ENCODE assay signal across 14 cellular contexts in genomic region chr16:90057738-90058173, GRCh38. TPM values are rescaled to one million over a fixed set of nuclear protein-coding genes. Genes with fewer than 3 reads are reported as not detected.
DNase-seq lines count a peak whose midpoint lies in the region; ATAC-seq and TF ChIP-seq lines count a peak whose summit lies in the region.
"Had no signal": no experiment of that assay in that cellular context is flagged by ENCODE, and none has a peak within 500 bp of the region (broad histone marks: within the 10 kb centered on the region; RNA-seq: fewer than 3 reads in every experiment).

No MANE protein-coding gene starts in this region.

- H3K4me1 ChIP-seq in upper lobe of right lung (no peaks in the 10 kb centered on the region), mesendoderm (ENCODE audit: control insufficient read depth, low read depth, low read length) (no peaks in the 10 kb centered on the region)
- H3K4me1 ChIP-seq: tibial artery had no signal

- H3K27me3 ChIP-seq in upper lobe of right lung (no peaks in the 10 kb centered on the region), mesendoderm (ENCODE audit: insufficient read depth, low read length, poor library complexity) (no peaks in the 10 kb centered on the region)

- no peak overlapping the region for H4K5ac ChIP-seq in mesendoderm (ENCODE audit: low read length)

- WGBS in mesendoderm (ENCODE audit: extremely low coverage, insufficient coverage, low lambda C conversion rate): no CpG with 5 or more reads among the region's 8 CpGs

- H3K4me2 ChIP-seq in mesendoderm (ENCODE audit: low read length): no peak overlapping the region
- H3K4me2 ChIP-seq: KMS-11 had no signal

- H3K79me2 ChIP-seq in mesendoderm (ENCODE audit: control insufficient read depth, insufficient read depth, low read length): no peaks in the 10 kb centered on the region

- no peak overlapping the region for H3K23ac ChIP-seq in mesendoderm (ENCODE audit: low read length)

- H3K4ac ChIP-seq in mesendoderm (ENCODE audit: low read depth, low read length): no peak overlapping the region

- no peaks in the 10 kb centered on the region for H3K9me3 ChIP-seq in upper lobe of right lung

- H3K18ac ChIP-seq in mesendoderm (ENCODE audit: low read length): no peak overlapping the region

- ATAC-seq in upper lobe of right lung (peak; percentile 39), GM21381 (IDR thresholded peaks at IDR 0.05; ENCODE audit: unreplicated experiment) (no peak)

- no peaks in the 10 kb centered on the region for H3K79me1 ChIP-seq in mesendoderm (ENCODE audit: low read length)

- no peak overlapping the region for H4K8ac ChIP-seq in mesendoderm (ENCODE audit: low read depth, low read length)

- H3K27ac ChIP-seq in upper lobe of right lung (no peak overlapping the region), mesendoderm (ENCODE audit: low read depth, low read length) (no peak overlapping the region)
- H3K27ac ChIP-seq: KMS-11, tibial artery had no signal

- H2AK5ac ChIP-seq in mesendoderm (ENCODE audit: low read length): no peak overlapping the region

- H2BK15ac ChIP-seq in mesendoderm (replicated peaks; ENCODE audit: low read depth): no peak overlapping the region

- no peak for TF ChIP-seq POLR2A in erythroblast (IDR thresholded peaks at IDR 0.05; ENCODE audit: low read length)

- no peak overlapping the region for H2BK5ac ChIP-seq in mesendoderm (ENCODE audit: low read length)

- H3K4me3 ChIP-seq in upper lobe of right lung (no peak overlapping the region), mesendoderm (ENCODE audit: low read length) (no peak overlapping the region)
- H3K4me3 ChIP-seq: tibial artery had no signal

- TF ChIP-seq CTCF in upper lobe of right lung (IDR thresholded peaks at IDR 0.05): no peak

- no peak overlapping the region for H3K56ac ChIP-seq in mesendoderm (ENCODE audit: low read length)

- intact Hi-C loops in upper lobe of right lung (cut with DNase I): no loop called here

- peak; percentile 22 to 24 for DNase-seq in stimulated activated CD4-positive, alpha-beta T cell treated with anti-CD3 and anti-CD28 coated beads, Interleukin-15, amount 100 ng/mL, for 48 hours (ENCODE audit: low read depth in 2 of 2)
- DNase-seq in stimulated activated CD4-positive, alpha-beta T cell treated with anti-CD3 and anti-CD28 coated beads, Interleukin-4, amount 100 ng/mL, for 1 hour: no peak
- peak; percentile 72 for DNase-seq in NOMO-1 treated with DMSO at 0.1 percent for 48 hours (lab: John Stamatoyannopoulos, UW; ENCODE audit: unreplicated experiment)
- DNase-seq in erythroblast (lab: John Stamatoyannopoulos, UW): peak; percentile 26 to 42
- no peak for DNase-seq in upper lobe of right lung
- no peak for DNase-seq in mesendoderm
- no peak for DNase-seq in globus pallidus (ENCODE audit: low spot score)
- DNase-seq: central memory CD4-positive, alpha-beta T cell; DMS 273 treated with DMSO at 0.1 percent for 48 hours; head of caudate nucleus; tibial artery had no signal

- H3K9ac ChIP-seq in mesendoderm (ENCODE audit: low read length): no peak overlapping the region
- H3K9ac ChIP-seq: KMS-11 had no signal

- H3K36me3 ChIP-seq in upper lobe of right lung: no peaks in the 10 kb centered on the region
- H3K36me3 ChIP-seq in mesendoderm (ENCODE audit: control insufficient read depth, insufficient read depth, low read length): no peaks in the 10 kb centered on the region
- H3K36me3 ChIP-seq: tibial artery had no signal

- H2BK120ac ChIP-seq in mesendoderm (ENCODE audit: low read depth, low read length): no peak overlapping the region

RNA-seq across cellular contexts. Expression of gene PRDM7, which starts 19.4 kb away (rescaled TPM):
- total RNA-seq in upper lobe of right lung: not detected
- not detected for polyA plus RNA-seq in mesendoderm (2013, experiment 1 of 2)
- not detected for polyA plus RNA-seq in mesendoderm (2013, experiment 2 of 2)
- total RNA-seq: mononuclear cell had no signal

RNA-seq across cellular contexts. Expression of gene DBNDD1, which starts 38.5 kb away (rescaled TPM):
- 7.0 TPM for total RNA-seq in upper lobe of right lung
- polyA plus RNA-seq in mesendoderm (2013, experiment 1 of 2): 28.4 TPM
- polyA plus RNA-seq in mesendoderm (2013, experiment 2 of 2): 30.0 TPM

Comparison
In these comparisons a context has a peak if more than half of its experiments do, and no peak if none do; other contexts are left out.
1. DNase-seq: peak in stimulated activated CD4-positive, alpha-beta T cell treated with anti-CD3 and anti-CD28 coated beads, Interleukin-15, amount 100 ng/mL, for 48 hours (2 of 2), NOMO-1 treated with DMSO at 0.1 percent for 48 hours (single experiment) and erythroblast (2 of 2); none in stimulated activated CD4-positive, alpha-beta T cell treated with anti-CD3 and anti-CD28 coated beads, Interleukin-4, amount 100 ng/mL, for 1 hour (single experiment), upper lobe of right lung (single experiment), mesendoderm (single experiment) and globus pallidus (single experiment).